10 cellular contexts compared by ENCODE assay signal in the genomic region with DNA sequence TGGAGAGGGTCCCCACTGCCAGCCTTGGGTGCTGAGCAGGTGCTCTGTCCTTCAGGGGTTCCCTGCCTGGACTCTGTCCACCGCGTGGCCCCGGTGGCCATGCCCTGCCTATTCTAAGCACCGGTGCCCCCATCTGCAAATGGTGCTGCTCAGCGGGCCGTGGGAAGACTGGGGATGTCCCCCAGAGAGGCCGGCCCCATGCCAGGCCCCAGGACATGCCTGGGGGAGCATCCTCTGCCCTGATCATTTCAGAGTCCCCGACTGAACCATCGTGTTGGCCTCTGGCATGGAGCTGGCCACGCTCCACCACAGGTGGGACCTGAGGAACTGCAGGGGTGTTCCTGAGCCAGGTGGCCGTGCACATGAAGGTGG.
DNase-seq lines count a peak whose midpoint lies in the region; ATAC-seq and TF ChIP-seq lines count a peak whose summit lies in the region.
"Had no signal": no experiment of that assay in that cellular context is flagged by ENCODE, and none has a peak within 500 bp of the region (broad histone marks: within the 10 kb centered on the region; RNA-seq: fewer than 3 reads in every experiment).

No MANE protein-coding gene starts in this region.

- H3K4me3 Mint-ChIP-seq in naive thymus-derived CD8-positive, alpha-beta T cell = peak overlapping the region; percentile 67 to 89 (median 77)
- no peak overlapping the region for H3K4me3 Mint-ChIP-seq in GM23338

- H4K20me1 ChIP-seq in GM23338 (replicated peaks; ENCODE audit: insufficient read depth) = peaks cover 6% of the 10 kb centered on the region; the same call in 1 of the 2 replicates

- peaks cover 48% of the 10 kb centered on the region for H3K79me2 ChIP-seq in GM23338 (replicated peaks; ENCODE audit: insufficient read depth)

- no peak for DNase-seq in naive thymus-derived CD8-positive, alpha-beta T cell
- DNase-seq in foreskin melanocyte (no peak), GM23338 (ENCODE audit: low spot score) (no peak), thyroid gland (no peak), aorta (no peak)
- DNase-seq: left colon, NCI-H524 treated with DMSO at 0.1 percent for 48 hours had no signal

- H3K27ac ChIP-seq in GM23338 (ENCODE audit: low read depth) (no peak overlapping the region), thyroid gland (no peak overlapping the region), aorta (ENCODE audit: low read depth in 1 of 2, low read length in 2 of 2) (no peak overlapping the region)

- no peaks in the 10 kb centered on the region for H3K27me3 Mint-ChIP-seq in naive thymus-derived CD8-positive, alpha-beta T cell
- H3K27me3 Mint-ChIP-seq in GM23338 (ENCODE audit: insufficient read depth, low read depth, poor library complexity) = peaks cover 3% of the 10 kb centered on the region

- H3K4me3 ChIP-seq in GM23338 = no peak overlapping the region
- no peak overlapping the region for H3K4me3 ChIP-seq in thyroid gland (replicated peaks in 1 of 3)
- H3K4me3 ChIP-seq in aorta (ENCODE audit: low read length in 2 of 2) = no peak overlapping the region

- TF ChIP-seq POLR2A in thyroid gland (IDR thresholded peaks at IDR 0.05) = no peak

- H3K4me1 Mint-ChIP-seq in naive thymus-derived CD8-positive, alpha-beta T cell = peaks cover 18 to 63% (median 59%) of the 10 kb centered on the region in 4 donors
- H3K4me1 Mint-ChIP-seq in GM23338 = no peaks in the 10 kb centered on the region

- no peaks in the 10 kb centered on the region for H3K9me2 ChIP-seq in GM23338 (ENCODE audit: insufficient read depth)

- H3K36me3 ChIP-seq in GM23338 (ENCODE audit: insufficient read depth) (no peaks in the 10 kb centered on the region), thyroid gland (no peaks in the 10 kb centered on the region), aorta (ENCODE audit: control insufficient read depth in 1 of 2, insufficient read depth in 2 of 2, low read length in 1 of 2) (no peaks in the 10 kb centered on the region)

- H3K27ac Mint-ChIP-seq in naive thymus-derived CD8-positive, alpha-beta T cell = peak overlapping the region; percentile 91 to 99 (median 96)
- no peak overlapping the region for H3K27ac Mint-ChIP-seq in GM23338

- H3K9me3 Mint-ChIP-seq in naive thymus-derived CD8-positive, alpha-beta T cell = peaks cover 0 to 10% (median 3%) of the 10 kb centered on the region in 9 donors
- H3K9me3 Mint-ChIP-seq in GM23338 = peaks cover 4% of the 10 kb centered on the region; the same call in 2 of the 3 replicates

- POLR2A ChIA-PET in naive thymus-derived CD8-positive, alpha-beta T cell (lab: Charles Lee) = interaction anchor here (0.8 to 1.6 kb wide), 6 partner anchors 10 to 226 kb away, joined by 4 to 9 read pairs (median 6); a partner anchor contains a TSS

- no peak overlapping the region for H2AFZ ChIP-seq in GM23338

- H3K27me3 ChIP-seq in GM23338 (ENCODE audit: insufficient read depth) (no peaks in the 10 kb centered on the region), thyroid gland (no peaks in the 10 kb centered on the region), aorta (ENCODE audit: control insufficient read depth in 1 of 2, insufficient read depth in 2 of 2, low read length in 1 of 2) (no peaks in the 10 kb centered on the region)

- 77 to 85% methylated on average over 3 to 10 of the region's 11 CpGs for WGBS in thyroid gland, 2 donors
- WGBS in aorta, 2 donors = 88 to 93% methylated on average over 11 of the region's 11 CpGs

- no peaks in the 10 kb centered on the region for H3F3A ChIP-seq in GM23338 (replicated peaks; ENCODE audit: low read depth)

- H3K4me2 ChIP-seq in GM23338 = no peak overlapping the region

- TF ChIP-seq CTCF in GM23338 (conservative IDR thresholded peaks at IDR 0.05; ENCODE audit: low read depth in 2 of 2) (no peak), thyroid gland (IDR thresholded peaks at IDR 0.05) (no peak)

- no peaks in the 10 kb centered on the region for H3K9me3 ChIP-seq in thyroid gland
- no peaks in the 10 kb centered on the region for H3K9me3 ChIP-seq in aorta (ENCODE audit: control insufficient read depth, low read length)

- H3K4me1 ChIP-seq in GM23338 (ENCODE audit: insufficient read depth) (no peaks in the 10 kb centered on the region), thyroid gland (peaks cover 29 to 89% of the 10 kb centered on the region in 2 donors), aorta (ENCODE audit: control insufficient read depth in 1 of 2, insufficient read depth in 2 of 2, low read length in 2 of 2) (no peaks in the 10 kb centered on the region)

- intact Hi-C loops in thyroid gland (cut with DNase I) (no loop called here), aorta (cut with DNase I) (no loop called here)

- no peaks in the 10 kb centered on the region for H3K36me3 Mint-ChIP-seq in naive thymus-derived CD8-positive, alpha-beta T cell
- no peaks in the 10 kb centered on the region for H3K36me3 Mint-ChIP-seq in GM23338 (ENCODE audit: low read depth)

- ATAC-seq in GM18511 (IDR thresholded peaks at IDR 0.05; ENCODE audit: unreplicated experiment) = peak; percentile 41
- peak; percentile 8 for ATAC-seq in GM21515 (IDR thresholded peaks at IDR 0.05; ENCODE audit: unreplicated experiment)
- ATAC-seq in HG03521 (IDR thresholded peaks at IDR 0.05; ENCODE audit: unreplicated experiment) = peak; percentile 8
- ATAC-seq in naive thymus-derived CD8-positive, alpha-beta T cell = peak; percentile 0 to 6
- ATAC-seq in GM23338 = no peak
- no peak for ATAC-seq in aorta (ENCODE audit: low FRiP score)
- ATAC-seq: left colon had no signal

TF ChIP-seq in GM23338, 12 proteins besides CTCF, POLR2A, EP300 and RAD21 (continues in another document):
- TF ChIP-seq NANOG (IDR thresholded peaks at IDR 0.05; ENCODE audit: borderline replicate concordance) = no peak
- TF ChIP-seq EZH2phosphoT487 (IDR thresholded peaks at IDR 0.05; ENCODE audit: unreplicated experiment) = no peak
- no peak for TF ChIP-seq EZH2 (IDR thresholded peaks at IDR 0.05; ENCODE audit: low read depth, unreplicated experiment)
- no peak for TF ChIP-seq JUNB (IDR thresholded peaks at IDR 0.05; ENCODE audit: unreplicated experiment)
- TF ChIP-seq, protein P1, sequence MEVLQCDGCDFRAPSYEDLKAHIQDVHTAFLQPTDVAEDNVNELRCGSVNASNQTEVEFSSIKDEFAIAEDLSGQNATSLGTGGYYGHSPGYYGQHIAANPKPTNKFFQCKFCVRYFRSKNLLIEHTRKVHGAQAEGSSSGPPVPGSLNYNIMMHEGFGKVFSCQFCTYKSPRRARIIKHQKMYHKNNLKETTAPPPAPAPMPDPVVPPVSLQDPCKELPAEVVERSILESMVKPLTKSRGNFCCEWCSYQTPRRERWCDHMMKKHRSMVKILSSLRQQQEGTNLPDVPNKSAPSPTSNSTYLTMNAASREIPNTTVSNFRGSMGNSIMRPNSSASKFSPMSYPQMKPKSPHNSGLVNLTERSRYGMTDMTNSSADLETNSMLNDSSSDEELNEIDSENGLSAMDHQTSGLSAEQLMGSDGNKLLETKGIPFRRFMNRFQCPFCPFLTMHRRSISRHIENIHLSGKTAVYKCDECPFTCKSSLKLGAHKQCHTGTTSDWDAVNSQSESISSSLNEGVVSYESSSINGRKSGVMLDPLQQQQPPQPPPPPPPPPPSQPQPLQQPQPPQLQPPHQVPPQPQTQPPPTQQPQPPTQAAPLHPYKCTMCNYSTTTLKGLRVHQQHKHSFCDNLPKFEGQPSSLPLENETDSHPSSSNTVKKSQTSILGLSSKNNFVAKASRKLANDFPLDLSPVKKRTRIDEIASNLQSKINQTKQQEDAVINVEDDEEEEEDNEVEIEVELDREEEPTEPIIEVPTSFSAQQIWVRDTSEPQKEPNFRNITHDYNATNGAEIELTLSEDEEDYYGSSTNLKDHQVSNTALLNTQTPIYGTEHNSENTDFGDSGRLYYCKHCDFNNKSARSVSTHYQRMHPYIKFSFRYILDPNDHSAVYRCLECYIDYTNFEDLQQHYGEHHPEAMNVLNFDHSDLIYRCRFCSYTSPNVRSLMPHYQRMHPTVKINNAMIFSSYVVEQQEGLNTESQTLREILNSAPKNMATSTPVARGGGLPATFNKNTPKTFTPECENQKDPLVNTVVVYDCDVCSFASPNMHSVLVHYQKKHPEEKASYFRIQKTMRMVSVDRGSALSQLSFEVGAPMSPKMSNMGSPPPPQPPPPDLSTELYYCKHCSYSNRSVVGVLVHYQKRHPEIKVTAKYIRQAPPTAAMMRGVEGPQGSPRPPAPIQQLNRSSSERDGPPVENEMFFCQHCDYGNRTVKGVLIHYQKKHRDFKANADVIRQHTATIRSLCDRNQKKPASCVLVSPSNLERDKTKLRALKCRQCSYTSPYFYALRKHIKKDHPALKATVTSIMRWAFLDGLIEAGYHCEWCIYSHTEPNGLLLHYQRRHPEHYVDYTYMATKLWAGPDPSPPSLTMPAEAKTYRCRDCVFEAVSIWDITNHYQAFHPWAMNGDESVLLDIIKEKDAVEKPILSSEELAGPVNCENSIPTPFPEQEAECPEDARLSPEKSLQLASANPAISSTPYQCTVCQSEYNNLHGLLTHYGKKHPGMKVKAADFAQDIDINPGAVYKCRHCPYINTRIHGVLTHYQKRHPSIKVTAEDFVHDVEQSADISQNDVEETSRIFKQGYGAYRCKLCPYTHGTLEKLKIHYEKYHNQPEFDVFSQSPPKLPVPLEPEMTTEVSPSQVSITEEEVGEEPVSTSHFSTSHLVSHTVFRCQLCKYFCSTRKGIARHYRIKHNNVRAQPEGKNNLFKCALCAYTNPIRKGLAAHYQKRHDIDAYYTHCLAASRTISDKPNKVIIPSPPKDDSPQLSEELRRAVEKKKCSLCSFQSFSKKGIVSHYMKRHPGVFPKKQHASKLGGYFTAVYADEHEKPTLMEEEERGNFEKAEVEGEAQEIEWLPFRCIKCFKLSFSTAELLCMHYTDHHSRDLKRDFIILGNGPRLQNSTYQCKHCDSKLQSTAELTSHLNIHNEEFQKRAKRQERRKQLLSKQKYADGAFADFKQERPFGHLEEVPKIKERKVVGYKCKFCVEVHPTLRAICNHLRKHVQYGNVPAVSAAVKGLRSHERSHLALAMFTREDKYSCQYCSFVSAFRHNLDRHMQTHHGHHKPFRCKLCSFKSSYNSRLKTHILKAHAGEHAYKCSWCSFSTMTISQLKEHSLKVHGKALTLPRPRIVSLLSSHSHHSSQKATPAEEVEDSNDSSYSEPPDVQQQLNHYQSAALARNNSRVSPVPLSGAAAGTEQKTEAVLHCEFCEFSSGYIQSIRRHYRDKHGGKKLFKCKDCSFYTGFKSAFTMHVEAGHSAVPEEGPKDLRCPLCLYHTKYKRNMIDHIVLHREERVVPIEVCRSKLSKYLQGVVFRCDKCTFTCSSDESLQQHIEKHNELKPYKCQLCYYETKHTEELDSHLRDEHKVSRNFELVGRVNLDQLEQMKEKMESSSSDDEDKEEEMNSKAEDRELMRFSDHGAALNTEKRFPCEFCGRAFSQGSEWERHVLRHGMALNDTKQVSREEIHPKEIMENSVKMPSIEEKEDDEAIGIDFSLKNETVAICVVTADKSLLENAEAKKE (CRISPR knock-in tag; IDR thresholded peaks at IDR 0.05) = no peak
- TF ChIP-seq POLR2AphosphoS5 (IDR thresholded peaks at IDR 0.05; ENCODE audit: low read depth) = no peak

Comparison
In these comparisons a context has a peak if more than half of its experiments do, and no peak if none do; other contexts are left out.
1. ATAC-seq: peak in GM18511 (single experiment), GM21515 (single experiment), HG03521 (single experiment) and naive thymus-derived CD8-positive, alpha-beta T cell (2 of 2); none in GM23338 (single experiment) and aorta (single experiment).